Comparison of ENCODE assay signal across 24 cellular contexts in genomic region chr1:14780271-14780670, GRCh38.
DNase-seq lines count a peak whose midpoint lies in the region; ATAC-seq and TF ChIP-seq lines count a peak whose summit lies in the region.
"Had no signal": no experiment of that assay in that cellular context is flagged by ENCODE, and none has a peak within 500 bp of the region (broad histone marks: within the 10 kb centered on the region; RNA-seq: fewer than 3 reads in every experiment).

No MANE protein-coding gene starts in this region.

- H3K9me3 ChIP-seq in DND-41 (ENCODE audit: insufficient read depth, low read length, severe bottlenecking) (no peaks in the 10 kb centered on the region), neural progenitor cell (ENCODE audit: low read depth) (no peaks in the 10 kb centered on the region), gastroesophageal sphincter (no peaks in the 10 kb centered on the region)
- H3K9me3 ChIP-seq: colonic mucosa, tibial artery had no signal

- H3K4me2 ChIP-seq in DND-41 (ENCODE audit: insufficient read depth, low read length), result no peak overlapping the region
- peak overlapping the region; percentile 49 for H3K4me2 ChIP-seq in neural progenitor cell
- H3K4me2 ChIP-seq: hepatocyte had no signal

- H3K4me1 Mint-ChIP-seq in neural progenitor cell, result peaks cover 54% of the 10 kb centered on the region

- H3K27ac Mint-ChIP-seq in neural progenitor cell, result no peak overlapping the region
- H3K27ac Mint-ChIP-seq: T-helper 1 cell treated with Interleukin-12 subunit alpha and Interleukin-12 subunit beta and Interleukin-4 antibody, amounts not matched to agents 30 μg/mL and 1 μg/mL, for 36 hours had no signal

- no peak overlapping the region for H3K4me3 ChIP-seq in DND-41 (ENCODE audit: low read depth in 1 of 2, low read length in 2 of 2)
- H3K4me3 ChIP-seq in neural progenitor cell, result no peak overlapping the region
- H3K4me3 ChIP-seq in gastroesophageal sphincter, result no peak overlapping the region
- H3K4me3 ChIP-seq: colonic mucosa, hepatocyte, skin epidermis, tibial artery had no signal

- H3F3A ChIP-seq in neural progenitor cell (ENCODE audit: low read depth), result peaks cover 40% of the 10 kb centered on the region

- TF ChIP-seq POLR2A in gastroesophageal sphincter (IDR thresholded peaks at IDR 0.05), result no peak

- H3K27ac ChIP-seq in DND-41 (ENCODE audit: low read length), result peak overlapping the region; percentile 98; the same call in 1 of the 2 replicates
- H3K27ac ChIP-seq in neural progenitor cell, result peak overlapping the region; percentile 81
- no peak overlapping the region for H3K27ac ChIP-seq in gastroesophageal sphincter
- H3K27ac ChIP-seq: brain microvascular endothelial cell, colonic mucosa, hepatocyte, skin epidermis, tibial artery had no signal

- H3K27me3 ChIP-seq in DND-41 (ENCODE audit: insufficient read depth, low read length, poor library complexity) (no peaks in the 10 kb centered on the region), neural progenitor cell (no peaks in the 10 kb centered on the region), gastroesophageal sphincter (no peaks in the 10 kb centered on the region)
- H3K27me3 ChIP-seq: brain microvascular endothelial cell, colonic mucosa, hepatocyte, tibial artery had no signal

- peaks cover 14% of the 10 kb centered on the region for H3K27me3 Mint-ChIP-seq in neural progenitor cell (ENCODE audit: insufficient read depth, low read depth)

- H3K36me3 ChIP-seq in DND-41 (ENCODE audit: insufficient read depth, low read length), result no peaks in the 10 kb centered on the region
- no peaks in the 10 kb centered on the region for H3K36me3 ChIP-seq in neural progenitor cell
- no peaks in the 10 kb centered on the region for H3K36me3 ChIP-seq in gastroesophageal sphincter
- H3K36me3 ChIP-seq: brain microvascular endothelial cell, colonic mucosa, tibial artery had no signal

- H4K20me1 ChIP-seq in DND-41 (ENCODE audit: insufficient read depth, low read length), result no peaks in the 10 kb centered on the region
- H4K20me1 ChIP-seq in neural progenitor cell (ENCODE audit: low read depth), result peaks cover 32% of the 10 kb centered on the region

- no peak for ATAC-seq in DND-41 (ENCODE audit: insufficient read depth, low read depth)
- no peak for ATAC-seq in gastroesophageal sphincter
- no peak for ATAC-seq in HG02623 (IDR thresholded peaks at IDR 0.05; ENCODE audit: unreplicated experiment)
- no peak for ATAC-seq in HG03521 (IDR thresholded peaks at IDR 0.05; ENCODE audit: unreplicated experiment)

- peaks cover 2% of the 10 kb centered on the region for H3K36me3 Mint-ChIP-seq in neural progenitor cell

- WGBS in gastroesophageal sphincter (ENCODE audit: low coverage in 1 of 2), 2 donors, result 57 to 60% methylated on average over 1 of the region's 2 CpGs

- no peak for TF ChIP-seq EP300 in gastroesophageal sphincter (IDR thresholded peaks at IDR 0.05)

- DNase-seq in DND-41 (no peak), NCI-H226 (peak; percentile 3), cerebellum (ENCODE audit: low spot score) (peak; percentile 40), neural progenitor cell (ENCODE audit: low spot score) (no peak), EL (no peak)
- DNase-seq: activated CD4-positive, alpha-beta T cell treated with anti-CD3 and anti-CD28 coated beads, Interleukin-2, amount 50 U/mL, for 1 hour; activated gamma-delta T cell; brain microvascular endothelial cell; colonic mucosa; COR-L47; NCI-H1436 treated with DMSO at 0.1 percent for 48 hours; NCI-H2171; NCI-H526 treated with DMSO at 0.1 percent for 48 hours; SHP77; stimulated activated CD4-positive, alpha-beta T cell treated with anti-CD3 and anti-CD28 coated beads, Interleukin-2, amount 100 ng/mL, for 24 hours; stimulated activated naive CD4-positive, alpha-beta T cell; tibial artery had no signal

- H3K9me3 Mint-ChIP-seq in neural progenitor cell, result peaks cover 3% of the 10 kb centered on the region
- H3K9me3 Mint-ChIP-seq: neural crest cell; T-helper 1 cell treated with Interleukin-12 subunit alpha and Interleukin-12 subunit beta and Interleukin-4 antibody, amounts not matched to agents 30 μg/mL and 1 μg/mL, for 36 hours had no signal

- no peaks in the 10 kb centered on the region; the same call in 1 of the 2 replicates for H3K79me2 ChIP-seq in DND-41 (ENCODE audit: insufficient read depth, low read length)
- H3K79me2 ChIP-seq in neural progenitor cell (ENCODE audit: low read depth), result no peaks in the 10 kb centered on the region
- H3K79me2 ChIP-seq: hepatocyte had no signal

- no peak for TF ChIP-seq CTCF in DND-41 (IDR thresholded peaks at IDR 0.05; ENCODE audit: borderline replicate concordance, extremely low read depth, low read length, poor library complexity, severe bottlenecking)
- TF ChIP-seq CTCF in neural progenitor cell (IDR thresholded peaks at IDR 0.05), result no peak
- no peak for TF ChIP-seq CTCF in gastroesophageal sphincter (IDR thresholded peaks at IDR 0.05)

- peaks cover 38% of the 10 kb centered on the region for H3K4me1 ChIP-seq in DND-41 (ENCODE audit: insufficient read depth, low read length)
- H3K4me1 ChIP-seq in neural progenitor cell, result peaks cover 50% of the 10 kb centered on the region
- H3K4me1 ChIP-seq in gastroesophageal sphincter, result no peaks in the 10 kb centered on the region
- H3K4me1 ChIP-seq: colonic mucosa, tibial artery had no signal

- H3K9ac ChIP-seq in DND-41 (ENCODE audit: low read depth, low read length), result no peak overlapping the region
- no peak overlapping the region for H3K9ac ChIP-seq in neural progenitor cell

- H2AFZ ChIP-seq in DND-41 (ENCODE audit: low read depth, low read length) (no peak overlapping the region), neural progenitor cell (replicated peaks) (no peak overlapping the region)
- H2AFZ ChIP-seq: hepatocyte had no signal

- H3K4me3 Mint-ChIP-seq in neural progenitor cell, result no peak overlapping the region
- H3K4me3 Mint-ChIP-seq: neural crest cell; T-helper 1 cell treated with Interleukin-12 subunit alpha and Interleukin-12 subunit beta and Interleukin-4 antibody, amounts not matched to agents 30 μg/mL and 1 μg/mL, for 36 hours had no signal

Comparison
In these comparisons a context has a peak if more than half of its experiments do, and no peak if none do; other contexts are left out.
1. DNase-seq: peak in NCI-H226 (single experiment) and cerebellum (single experiment); none in DND-41 (single experiment), neural progenitor cell (single experiment) and EL (single experiment).
2. H3K27ac ChIP-seq: peak in DND-41 (single experiment) and neural progenitor cell (single experiment); none in gastroesophageal sphincter (0 of 4).